In genomic region chr2:157443090-157443489, GRCh38 we compare ENCODE assay signal across 1 cellular context.
TF ChIP-seq lines count a peak whose summit lies in the region.

No MANE protein-coding gene starts in this region.

TF ChIP-seq in GM12878, 131 proteins besides CTCF, POLR2A, EP300 and RAD21 (continued from another document):
- no peak for TF ChIP-seq HSF1 (IDR thresholded peaks at IDR 0.05; ENCODE audit: low read depth, low read length)
- TF ChIP-seq TAF1 (IDR thresholded peaks at IDR 0.05; ENCODE audit: borderline replicate concordance, low read depth, low read length), result peak; percentile 12; the same call in 1 of the 2 replicates
- TF ChIP-seq HDAC6 (IDR thresholded peaks at IDR 0.05; ENCODE audit: unreplicated experiment), result no peak
- 0 out of 2 replicates have a peak, but pooled peaks have one; percentile 15 for TF ChIP-seq RUNX3 (IDR thresholded peaks at IDR 0.05; ENCODE audit: low read length)
